Comparison of ENCODE assay signal across 1 cellular context in the genomic region with DNA sequence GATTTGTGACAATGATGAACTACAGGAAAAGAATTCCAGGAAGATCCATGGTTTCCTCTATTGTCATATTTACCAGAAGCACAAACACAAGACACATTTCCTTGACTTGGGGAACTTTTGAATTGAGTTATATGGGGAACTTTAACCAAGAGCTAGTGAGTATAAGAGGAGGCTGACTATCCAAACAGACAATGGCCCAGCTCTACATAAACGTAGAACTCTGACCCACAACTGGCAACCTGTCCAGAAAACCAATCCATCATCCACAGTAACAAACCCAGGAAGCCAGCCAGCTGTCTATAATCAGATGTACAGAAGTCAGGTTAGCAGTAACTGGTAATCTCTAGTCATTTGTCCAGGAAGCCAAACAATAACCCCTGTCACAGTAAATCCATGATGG.
TF ChIP-seq lines count a peak whose summit lies in the region.

No MANE protein-coding gene starts in this region.

TF ChIP-seq in HepG2, 621 proteins besides CTCF, POLR2A, EP300 and RAD21 (continued from another document):
- TF ChIP-seq, protein P1, sequence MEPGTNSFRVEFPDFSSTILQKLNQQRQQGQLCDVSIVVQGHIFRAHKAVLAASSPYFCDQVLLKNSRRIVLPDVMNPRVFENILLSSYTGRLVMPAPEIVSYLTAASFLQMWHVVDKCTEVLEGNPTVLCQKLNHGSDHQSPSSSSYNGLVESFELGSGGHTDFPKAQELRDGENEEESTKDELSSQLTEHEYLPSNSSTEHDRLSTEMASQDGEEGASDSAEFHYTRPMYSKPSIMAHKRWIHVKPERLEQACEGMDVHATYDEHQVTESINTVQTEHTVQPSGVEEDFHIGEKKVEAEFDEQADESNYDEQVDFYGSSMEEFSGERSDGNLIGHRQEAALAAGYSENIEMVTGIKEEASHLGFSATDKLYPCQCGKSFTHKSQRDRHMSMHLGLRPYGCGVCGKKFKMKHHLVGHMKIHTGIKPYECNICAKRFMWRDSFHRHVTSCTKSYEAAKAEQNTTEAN (CRISPR knock-in tag; conservative IDR thresholded peaks at IDR 0.05), result no peak
- TF ChIP-seq SOX13 (IDR thresholded peaks at IDR 0.05) (no peak), SOX13 (CRISPR knock-in tag; conservative IDR thresholded peaks at IDR 0.05 in 1 of 2, IDR thresholded peaks at IDR 0.05 in 1 of 2) (no peak), ZEB1 (IDR thresholded peaks at IDR 0.05; ENCODE audit: insufficient replicate concordance, low read depth) (no peak), ERF (CRISPR knock-in tag; IDR thresholded peaks at IDR 0.05) (no peak), ZNF460 (CRISPR knock-in tag; IDR thresholded peaks at IDR 0.05; ENCODE audit: borderline replicate concordance) (no peak), ZBTB20 (CRISPR knock-in tag; IDR thresholded peaks at IDR 0.05; ENCODE audit: borderline replicate concordance, low read depth) (no peak), RBFOX2 (IDR thresholded peaks at IDR 0.05; ENCODE audit: low read depth, low read length) (no peak), SMC3 (IDR thresholded peaks at IDR 0.05; ENCODE audit: low read length) (no peak), NFYC (CRISPR knock-in tag; IDR thresholded peaks at IDR 0.05) (no peak)
- TF ChIP-seq, protein P2, sequence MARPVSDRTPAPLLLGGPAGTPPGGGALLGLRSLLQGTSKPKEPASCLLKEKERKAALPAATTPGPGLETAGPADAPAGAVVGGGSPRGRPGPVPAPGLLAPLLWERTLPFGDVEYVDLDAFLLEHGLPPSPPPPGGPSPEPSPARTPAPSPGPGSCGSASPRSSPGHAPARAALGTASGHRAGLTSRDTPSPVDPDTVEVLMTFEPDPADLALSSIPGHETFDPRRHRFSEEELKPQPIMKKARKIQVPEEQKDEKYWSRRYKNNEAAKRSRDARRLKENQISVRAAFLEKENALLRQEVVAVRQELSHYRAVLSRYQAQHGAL (CRISPR knock-in tag; IDR thresholded peaks at IDR 0.05; ENCODE audit: not compliant biosample characterization), result no peak
- TF ChIP-seq, protein P3, sequence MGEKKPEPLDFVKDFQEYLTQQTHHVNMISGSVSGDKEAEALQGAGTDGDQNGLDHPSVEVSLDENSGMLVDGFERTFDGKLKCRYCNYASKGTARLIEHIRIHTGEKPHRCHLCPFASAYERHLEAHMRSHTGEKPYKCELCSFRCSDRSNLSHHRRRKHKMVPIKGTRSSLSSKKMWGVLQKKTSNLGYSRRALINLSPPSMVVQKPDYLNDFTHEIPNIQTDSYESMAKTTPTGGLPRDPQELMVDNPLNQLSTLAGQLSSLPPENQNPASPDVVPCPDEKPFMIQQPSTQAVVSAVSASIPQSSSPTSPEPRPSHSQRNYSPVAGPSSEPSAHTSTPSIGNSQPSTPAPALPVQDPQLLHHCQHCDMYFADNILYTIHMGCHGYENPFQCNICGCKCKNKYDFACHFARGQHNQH (CRISPR knock-in tag; IDR thresholded peaks at IDR 0.05), result no peak
